Comparison of ENCODE assay signal across 27 cellular contexts in genomic region chr5:76153996-76154395, GRCh38.
"Had no signal": no experiment of that assay in that cellular context is flagged by ENCODE, and none has a peak within 500 bp of the region (broad histone marks: within the 10 kb centered on the region; RNA-seq: fewer than 3 reads in every experiment).

No MANE protein-coding gene starts in this region.

- H3K36me3 Mint-ChIP-seq: activated naive CD8-positive, alpha-beta T cell treated with anti-CD3 and anti-CD28 coated beads for 36 hours had no signal

- H3K4me3 Mint-ChIP-seq: activated CD8-positive, alpha-beta T cell treated with anti-CD3 and anti-CD28 coated beads for 36 hours; activated naive CD4-positive, alpha-beta T cell treated with anti-CD3 and anti-CD28 coated beads for 36 hours; activated naive CD4-positive, alpha-beta T cell treated with anti-CD3 and anti-CD28 coated beads, Interleukin-2, amount 50 U/mL, for 24 hours; activated naive CD8-positive, alpha-beta T cell treated with anti-CD3 and anti-CD28 coated beads for 36 hours; activated naive CD8-positive, alpha-beta T cell treated with anti-CD3 and anti-CD28 coated beads, Interleukin-2, amount 50 U/mL, for 24 hours; activated T-cell treated with anti-CD3 and anti-CD28 coated beads, Interleukin-2, amount 50 U/mL, for 4 hours; activated T-helper 17 cell treated with anti-CD3 and anti-CD28 coated beads, Interleukin-2, amount 50 U/mL, for 72 hours had no signal

- ATAC-seq: activated CD8-positive, alpha-beta T cell treated with anti-CD3 and anti-CD28 coated beads for 36 hours; activated naive CD8-positive, alpha-beta T cell treated with anti-CD3 and anti-CD28 coated beads, Interleukin-2, amount 50 U/mL, for 24 hours; activated T-cell treated with anti-CD3 and anti-CD28 coated beads, Interleukin-2, amount 50 U/mL, for 4 hours; body of pancreas; heart left ventricle had no signal

- H3K27ac ChIP-seq: adrenal gland, body of pancreas, colonic mucosa, epithelial cell of prostate, heart left ventricle had no signal

- DNase-seq: activated CD4-positive, alpha-beta T cell treated with anti-CD3 and anti-CD28 coated beads for 4 hours; activated CD4-positive, alpha-beta T cell treated with anti-CD3 and anti-CD28 coated beads, Interleukin-2, amount 50 U/mL, for 1 hour; activated CD4-positive, alpha-beta T cell treated with anti-CD3 and anti-CD28 coated beads, Interleukin-2, amount 50 U/mL, for 48 hours; activated CD4-positive, CD25-positive, alpha-beta regulatory T cell; activated CD4-positive, CD25-positive, alpha-beta regulatory T cell treated with anti-CD3 and anti-CD28 coated beads, Interleukin-2, amount 50 U/mL, for 72 hours; activated CD8-positive, alpha-beta memory T cell treated with anti-CD3 and anti-CD28 coated beads for 24 hours; activated CD8-positive, alpha-beta T cell treated with anti-CD3 and anti-CD28 coated beads for 36 hours; activated effector memory CD4-positive, alpha-beta T cell treated with Interleukin-2 at 50 U/mL for 16 hours; activated gamma-delta T cell treated with Interleukin-2 at 50 U/mL for 16 hours; activated naive CD4-positive, alpha-beta T cell treated with anti-CD3 and anti-CD28 coated beads for 36 hours; activated naive CD8-positive, alpha-beta T cell treated with anti-CD3 and anti-CD28 coated beads for 36 hours; activated naive CD8-positive, alpha-beta T cell treated with anti-CD3 and anti-CD28 coated beads, Interleukin-2, amount 50 U/mL, for 24 hours; activated T-cell treated with anti-CD3 and anti-CD28 coated beads, Interleukin-2, amount 50 U/mL, for 4 hours; adrenal gland; amygdala; aorta; body of pancreas; central memory CD4-positive, alpha-beta T cell; cerebellar nuclear complex; colonic mucosa; effector CD8-positive, alpha-beta T cell; foreskin fibroblast; heart left ventricle; T-helper 2 cell had no signal

- H3K36me3 ChIP-seq: colonic mucosa, heart left ventricle had no signal

- H3K4me1 Mint-ChIP-seq: activated naive CD4-positive, alpha-beta T cell treated with anti-CD3 and anti-CD28 coated beads, Interleukin-2, amount 50 U/mL, for 24 hours; activated naive CD8-positive, alpha-beta T cell treated with anti-CD3 and anti-CD28 coated beads for 36 hours; activated naive CD8-positive, alpha-beta T cell treated with anti-CD3 and anti-CD28 coated beads, Interleukin-2, amount 50 U/mL, for 24 hours had no signal

- H3K27me3 ChIP-seq: adrenal gland, body of pancreas, colonic mucosa, heart left ventricle had no signal

- H3K27ac Mint-ChIP-seq: activated CD8-positive, alpha-beta T cell treated with anti-CD3 and anti-CD28 coated beads for 36 hours; activated naive CD4-positive, alpha-beta T cell treated with anti-CD3 and anti-CD28 coated beads for 36 hours; activated naive CD4-positive, alpha-beta T cell treated with anti-CD3 and anti-CD28 coated beads, Interleukin-2, amount 50 U/mL, for 24 hours; activated naive CD8-positive, alpha-beta T cell treated with anti-CD3 and anti-CD28 coated beads for 36 hours; activated naive CD8-positive, alpha-beta T cell treated with anti-CD3 and anti-CD28 coated beads, Interleukin-2, amount 50 U/mL, for 24 hours; activated T-helper 17 cell treated with anti-CD3 and anti-CD28 coated beads, Interleukin-2, amount 50 U/mL, for 72 hours had no signal

- H3K4me3 ChIP-seq: adrenal gland, body of pancreas, colonic mucosa, heart left ventricle had no signal

- H3K4me1 ChIP-seq: adrenal gland, colonic mucosa, heart left ventricle had no signal
